ENCODE assay signal across 17 cellular contexts in the genomic region with DNA sequence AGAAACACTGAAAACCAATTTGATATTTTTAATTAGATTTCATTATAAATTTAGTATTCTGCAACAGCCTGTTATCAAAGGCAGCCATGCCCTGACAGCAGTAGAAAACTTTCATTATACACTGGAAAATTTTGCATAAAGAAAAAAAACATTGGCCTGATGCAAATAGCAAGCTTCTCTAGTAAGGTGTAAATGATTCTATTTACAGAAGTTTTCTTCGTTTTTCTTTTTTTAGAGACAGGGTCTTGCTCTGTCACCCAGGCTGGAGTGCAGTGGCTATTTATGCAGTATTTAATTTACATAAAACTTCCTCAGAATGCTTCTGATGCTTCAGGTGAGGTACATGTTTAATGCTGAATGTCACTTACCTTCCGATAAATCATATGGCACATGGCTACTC.
DNase-seq lines count a peak whose midpoint lies in the region; ATAC-seq and TF ChIP-seq lines count a peak whose summit lies in the region.
"Had no signal": no experiment of that assay in that cellular context is flagged by ENCODE, and none has a peak within 500 bp of the region (broad histone marks: within the 10 kb centered on the region; RNA-seq: fewer than 3 reads in every experiment).

No MANE protein-coding gene starts in this region.

- no peak for TF ChIP-seq EP300 in ovary (IDR thresholded peaks at IDR 0.05)

- H3F3A ChIP-seq in PC-9 (ENCODE audit: insufficient read depth, low read depth), result no peaks in the 10 kb centered on the region

- no peak for TF ChIP-seq CTCF in PC-9 (conservative IDR thresholded peaks at IDR 0.05)
- TF ChIP-seq CTCF in ovary (IDR thresholded peaks at IDR 0.05), result no peak

- TF ChIP-seq POLR2A in ovary (IDR thresholded peaks at IDR 0.05), result no peak

- H3K36me3 ChIP-seq in PC-9 (ENCODE audit: low read depth) (no peaks in the 10 kb centered on the region), ovary (no peaks in the 10 kb centered on the region)
- H3K36me3 ChIP-seq: BE2C, pancreas had no signal

- no peak overlapping the region for H3K4me3 Mint-ChIP-seq in activated CD4-positive, alpha-beta T cell treated with anti-CD3 and anti-CD28 coated beads, Interleukin-2, amount 10 ng/mL, durations not matched to agents 24 days and 14 days
- H3K4me3 Mint-ChIP-seq: activated CD8-positive, alpha-beta T cell treated with anti-CD3 and anti-CD28 coated beads, Interleukin-2, amount 10 ng/mL, durations not matched to agents 7 days and 5 days; activated naive CD4-positive, alpha-beta T cell treated with anti-CD3 and anti-CD28 coated beads, Interleukin-2, amount 50 U/mL, for 24 hours; central memory CD8-positive, alpha-beta T cell; T-helper 1 cell treated with Interleukin-12 subunit alpha and Interleukin-12 subunit beta and Interleukin-4 antibody, amounts not matched to agents 30 μg/mL and 1 μg/mL, for 36 hours had no signal

- H3K9me3 ChIP-seq in PC-9 (ENCODE audit: insufficient read depth, low read depth), result no peaks in the 10 kb centered on the region
- no peaks in the 10 kb centered on the region for H3K9me3 ChIP-seq in ovary
- H3K9me3 ChIP-seq: BE2C, pancreas had no signal

- H3K36me3 Mint-ChIP-seq in activated CD4-positive, alpha-beta T cell treated with anti-CD3 and anti-CD28 coated beads, Interleukin-2, amount 10 ng/mL, durations not matched to agents 24 days and 14 days (ENCODE audit: low read depth), result no peaks in the 10 kb centered on the region

- 86 to 91% (median 91%) methylated on average over 2 of the region's 2 CpGs for WGBS in ovary, 3 donors

- POLR2A ChIA-PET in PC-9 (lab: Charles Lee; ENCODE audit: unreplicated experiment), result no interaction called here

- 0 out of 2 replicates have a peak, but pooled peaks cover 9% of the 10 kb centered on the region for H3K4me1 ChIP-seq in PC-9 (replicated peaks; ENCODE audit: insufficient read depth)
- H3K4me1 ChIP-seq in ovary (ENCODE audit: insufficient read depth), result no peaks in the 10 kb centered on the region

- H3K27ac Mint-ChIP-seq in activated CD4-positive, alpha-beta T cell treated with anti-CD3 and anti-CD28 coated beads, Interleukin-2, amount 10 ng/mL, durations not matched to agents 24 days and 14 days, result no peak overlapping the region
- H3K27ac Mint-ChIP-seq: activated CD8-positive, alpha-beta T cell treated with anti-CD3 and anti-CD28 coated beads, Interleukin-2, amount 10 ng/mL, durations not matched to agents 7 days and 5 days; activated naive CD4-positive, alpha-beta T cell treated with anti-CD3 and anti-CD28 coated beads, Interleukin-2, amount 50 U/mL, for 24 hours; T-helper 1 cell treated with Interleukin-12 subunit alpha and Interleukin-12 subunit beta and Interleukin-4 antibody, amounts not matched to agents 30 μg/mL and 1 μg/mL, for 36 hours had no signal

- ATAC-seq in GM18858 (IDR thresholded peaks at IDR 0.05; ENCODE audit: unreplicated experiment) (peak; percentile 87), GM21447 (IDR thresholded peaks at IDR 0.05; ENCODE audit: unreplicated experiment) (peak; percentile 87), HG03039 (IDR thresholded peaks at IDR 0.05; ENCODE audit: unreplicated experiment) (peak; percentile 61)
- ATAC-seq: activated CD8-positive, alpha-beta T cell treated with anti-CD3 and anti-CD28 coated beads, Interleukin-2, amount 10 ng/mL, durations not matched to agents 7 days and 5 days; pancreas had no signal

- H3K27me3 ChIP-seq in PC-9 (ENCODE audit: insufficient read depth, low read depth), result no peaks in the 10 kb centered on the region
- H3K27me3 ChIP-seq in ovary, result no peaks in the 10 kb centered on the region
- H3K27me3 ChIP-seq: BE2C, pancreas had no signal

- H3K4me3 ChIP-seq in PC-9 (no peak overlapping the region), ovary (no peak overlapping the region)
- H3K4me3 ChIP-seq: pancreas had no signal

- H3K9me3 Mint-ChIP-seq in activated CD4-positive, alpha-beta T cell treated with anti-CD3 and anti-CD28 coated beads, Interleukin-2, amount 10 ng/mL, durations not matched to agents 24 days and 14 days, result no peaks in the 10 kb centered on the region
- H3K9me3 Mint-ChIP-seq: activated naive CD4-positive, alpha-beta T cell treated with anti-CD3 and anti-CD28 coated beads, Interleukin-2, amount 50 U/mL, for 24 hours; central memory CD8-positive, alpha-beta T cell; T-helper 1 cell treated with Interleukin-12 subunit alpha and Interleukin-12 subunit beta and Interleukin-4 antibody, amounts not matched to agents 30 μg/mL and 1 μg/mL, for 36 hours had no signal

- DNase-seq in NCI-H526 treated with DMSO at 0.1 percent for 48 hours (lab: John Stamatoyannopoulos, UW) (peak; percentile 42), PC-9 (no peak), ovary (no peak), HT-29 (ENCODE audit: low spot score) (no peak)
- DNase-seq in activated CD4-positive, alpha-beta T cell treated with anti-CD3 and anti-CD28 coated beads, Interleukin-2, amount 10 ng/mL, durations not matched to agents 24 days and 14 days, result no peak
- DNase-seq: activated CD8-positive, alpha-beta T cell treated with anti-CD3 and anti-CD28 coated beads, Interleukin-2, amount 10 ng/mL, durations not matched to agents 7 days and 5 days; BE2C; mammary epithelial cell; NCI-H146; NK-92 treated with Interleukin-12 subunit alpha and Interleukin-12 subunit beta, amount 100 ng/mL, for 24 hours; pancreas had no signal

- peaks cover 2% of the 10 kb centered on the region for H3K4me1 Mint-ChIP-seq in activated CD4-positive, alpha-beta T cell treated with anti-CD3 and anti-CD28 coated beads, Interleukin-2, amount 10 ng/mL, durations not matched to agents 24 days and 14 days
- H3K4me1 Mint-ChIP-seq: central memory CD8-positive, alpha-beta T cell had no signal

- no peaks in the 10 kb centered on the region for H4K20me1 ChIP-seq in PC-9 (ENCODE audit: insufficient read depth)

- no peaks in the 10 kb centered on the region for H3K27me3 Mint-ChIP-seq in activated CD4-positive, alpha-beta T cell treated with anti-CD3 and anti-CD28 coated beads, Interleukin-2, amount 10 ng/mL, durations not matched to agents 24 days and 14 days
- H3K27me3 Mint-ChIP-seq: activated naive CD4-positive, alpha-beta T cell treated with anti-CD3 and anti-CD28 coated beads, Interleukin-2, amount 50 U/mL, for 24 hours; central memory CD8-positive, alpha-beta T cell had no signal

- no peak overlapping the region for H3K27ac ChIP-seq in PC-9
- H3K27ac ChIP-seq in ovary, result no peak overlapping the region
- H3K27ac ChIP-seq: pancreas had no signal

- no peak overlapping the region for H3K4me2 ChIP-seq in PC-9

- CTCF ChIA-PET in PC-9 (lab: Charles Lee), result no interaction called here

- BruUV-seq in PC-9 (replicated peaks; lab: Mats Ljungman, UMichigan), result no TSS peak

- no peaks in the 10 kb centered on the region for H3K79me2 ChIP-seq in PC-9 (ENCODE audit: low read depth)

- H2AFZ ChIP-seq in PC-9, result no peak overlapping the region

- intact Hi-C loops in activated CD4-positive, alpha-beta T cell treated with anti-CD3 and anti-CD28 coated beads, Interleukin-2, amount 10 ng/mL, durations not matched to agents 24 days and 14 days (cut with micrococcal nuclease), result no loop called here
- intact Hi-C loops in PC-9 (cut with micrococcal nuclease; ENCODE audit: unreplicated experiment) (no loop called here), ovary (cut with DNase I) (no loop called here)

- H3K9me2 ChIP-seq in PC-9 (ENCODE audit: insufficient read depth), result no peaks in the 10 kb centered on the region
